ENCODE assay signal across 9 cellular contexts in genomic region chr6:69729870-69730449, GRCh38.
DNase-seq lines count a peak whose midpoint lies in the region; ATAC-seq and TF ChIP-seq lines count a peak whose summit lies in the region.
"Had no signal": no experiment of that assay in that cellular context is flagged by ENCODE, and none has a peak within 500 bp of the region (broad histone marks: within the 10 kb centered on the region; RNA-seq: fewer than 3 reads in every experiment).

No MANE protein-coding gene starts in this region.

- H3K27me3 ChIP-seq in OCI-LY1 (ENCODE audit: insufficient read depth, low read length) = no peaks in the 10 kb centered on the region

- TF ChIP-seq CTCF in OCI-LY1 (IDR thresholded peaks at IDR 0.05; ENCODE audit: low read length) (peak; percentile 50; the same call in 1 of the 2 replicates), fibroblast of pulmonary artery (IDR thresholded peaks at IDR 0.05; ENCODE audit: low read length, missing control alignments) (peak; percentile 35)

- H3K9ac ChIP-seq in OCI-LY1 (ENCODE audit: low read length) = no peak overlapping the region

- H3K4me1 ChIP-seq in OCI-LY1 (ENCODE audit: insufficient read depth, low read length, severe bottlenecking) = no peaks in the 10 kb centered on the region

- H3K4me3 ChIP-seq in OCI-LY1 (ENCODE audit: low read depth, low read length, poor library complexity, severe bottlenecking) (no peak overlapping the region), fibroblast of pulmonary artery (replicated peaks; ENCODE audit: low read depth, low read length) (no peak overlapping the region)

- no peak overlapping the region for H3K4me2 ChIP-seq in OCI-LY1 (ENCODE audit: low read length)

- H4K20me1 ChIP-seq in OCI-LY1 (ENCODE audit: insufficient read depth, low read length) = no peaks in the 10 kb centered on the region

- no peaks in the 10 kb centered on the region for H3K79me2 ChIP-seq in OCI-LY1 (ENCODE audit: insufficient read depth, low read length)

- in situ Hi-C loops in G401 (cut with HindIII; ENCODE audit: low sequenced_read_pairs) = no loop called here

- intact Hi-C loops in sciatic nerve (cut with DNase I) = no loop called here

- H3K9me3 ChIP-seq in OCI-LY1 (ENCODE audit: low read length) = peaks cover 6% of the 10 kb centered on the region; the same call in 1 of the 2 replicates

- H3K9me2 ChIP-seq in OCI-LY1 (ENCODE audit: low read depth, low read length) = no peaks in the 10 kb centered on the region

- H2AFZ ChIP-seq in OCI-LY1 (ENCODE audit: low read length) = no peak overlapping the region

- no peak overlapping the region for H3K27ac ChIP-seq in OCI-LY1 (ENCODE audit: low read depth, low read length, poor library complexity, severe bottlenecking)

- peaks cover 19% of the 10 kb centered on the region for H3K36me3 ChIP-seq in OCI-LY1 (ENCODE audit: insufficient read depth, low read length)

- 0 out of 2 replicates have a peak, but pooled peaks cover 2% of the 10 kb centered on the region for H3F3A ChIP-seq in OCI-LY1 (ENCODE audit: insufficient read depth, low read length)

- DNase-seq in A172 (ENCODE audit: low spot score) = peak; percentile 5
- DNase-seq in G401 (ENCODE audit: low spot score) = peak; percentile 45
- DNase-seq in fibroblast of pulmonary artery (ENCODE audit: low read depth) = peak; percentile 21
- DNase-seq in sciatic nerve (ENCODE audit: low spot score) = no peak
- DNase-seq in NCI-H524 treated with DMSO at 0.1 percent for 48 hours (lab: John Stamatoyannopoulos, UW) = no peak
- DNase-seq: activated CD4-positive, alpha-beta T cell treated with anti-CD3 and anti-CD28 coated beads for 4 hours had no signal

- ATAC-seq in sciatic nerve = no peak
- no peak for ATAC-seq in GM21529 (IDR thresholded peaks at IDR 0.05; ENCODE audit: unreplicated experiment)
- no peak for ATAC-seq in GM18511 (IDR thresholded peaks at IDR 0.05; ENCODE audit: unreplicated experiment)

Comparison
In these comparisons a context has a peak if more than half of its experiments do, and no peak if none do; other contexts are left out.
1. DNase-seq: peak in A172 (single experiment), G401 (single experiment) and fibroblast of pulmonary artery (single experiment); none in sciatic nerve (single experiment) and NCI-H524 treated with DMSO at 0.1 percent for 48 hours (single experiment).